ENCODE assay signal across 21 cellular contexts in the genomic region with DNA sequence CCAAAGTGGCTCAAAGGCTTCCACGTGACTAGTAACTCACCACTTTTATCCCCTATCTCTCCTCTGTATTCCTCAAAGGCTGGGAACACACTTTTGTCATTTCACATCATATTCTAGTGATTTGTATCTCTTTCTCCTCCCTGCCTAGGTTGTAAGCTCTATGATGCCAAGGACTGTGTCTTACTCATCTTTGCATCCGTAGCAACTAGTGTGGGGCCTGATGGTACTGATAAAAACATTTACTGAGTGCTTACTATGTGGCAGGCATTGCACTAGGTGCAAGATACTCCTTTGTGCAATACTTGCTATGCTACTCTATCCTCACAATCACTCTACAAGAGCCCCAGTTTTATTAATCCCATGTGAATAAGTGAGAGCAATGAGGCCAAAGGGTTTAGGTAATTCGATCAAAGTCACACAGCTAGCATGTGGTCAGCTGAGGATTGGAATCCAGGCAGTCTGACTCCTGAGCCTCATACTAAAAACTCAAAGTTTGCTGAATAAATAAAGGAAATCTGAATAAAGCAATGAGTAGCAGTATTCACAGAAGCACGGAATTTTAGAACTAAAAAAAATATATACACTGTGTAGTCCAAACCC.
DNase-seq lines count a peak whose midpoint lies in the region; ATAC-seq and TF ChIP-seq lines count a peak whose summit lies in the region.
"Had no signal": no experiment of that assay in that cellular context is flagged by ENCODE, and none has a peak within 500 bp of the region (broad histone marks: within the 10 kb centered on the region; RNA-seq: fewer than 3 reads in every experiment).

No MANE protein-coding gene starts in this region.

- no peaks in the 10 kb centered on the region for H3K36me3 ChIP-seq in SK-N-SH (replicated peaks in 1 of 2; ENCODE audit: control insufficient read depth in 1 of 2, insufficient read depth in 2 of 2, low read length in 1 of 2)
- H3K36me3 ChIP-seq: BLaER1 treated with 17β-estradiol and CSF1 and Interleukin-3, amounts not matched to agents 10 nM and 100 nM; HAP-1; SJCRH30 had no signal

- no peaks in the 10 kb centered on the region for H3K27me3 ChIP-seq in SK-N-SH (ENCODE audit: insufficient read depth)
- H3K27me3 ChIP-seq: BLaER1 treated with 17β-estradiol and CSF1 and Interleukin-3, amounts not matched to agents 10 nM and 100 nM; SJCRH30 had no signal

- CTCF ChIA-PET in SK-N-SH (lab: Yijun Ruan, JAX): interaction anchor here (0.5 kb wide), 1 partner anchor 1384 kb away, joined by 3 read pairs; no protein-coding TSS in a partner anchor

- peaks cover 55% of the 10 kb centered on the region for H3K4me1 Mint-ChIP-seq in activated T-helper 17 cell treated with anti-CD3 and anti-CD28 coated beads, Interleukin-2, amount 50 U/mL, for 72 hours

- H3K4me3 ChIP-seq in SK-N-SH (ENCODE audit: low read depth in 2 of 2, low read length in 1 of 2): no peak overlapping the region
- H3K4me3 ChIP-seq: BLaER1 treated with 17β-estradiol and CSF1 and Interleukin-3, amounts not matched to agents 10 nM and 100 nM; HAP-1; K562; SJCRH30 had no signal

- no peak overlapping the region for H3K9ac ChIP-seq in SK-N-SH
- H3K9ac ChIP-seq: BLaER1 treated with 17β-estradiol and CSF1 and Interleukin-3, amounts not matched to agents 10 nM and 100 nM had no signal

- no peak for TF ChIP-seq EP300 in SK-N-SH (IDR thresholded peaks at IDR 0.05; ENCODE audit: borderline replicate concordance in 1 of 2, low read depth in 1 of 2, low read length in 1 of 2)

- no peak overlapping the region for H2AFZ ChIP-seq in SK-N-SH (ENCODE audit: low read depth)

- H3K27ac ChIP-seq in SK-N-SH (ENCODE audit: low read depth in 2 of 2, low read length in 1 of 2): no peak overlapping the region
- H3K27ac ChIP-seq: 22Rv1; BLaER1 treated with 17β-estradiol and CSF1 and Interleukin-3, amounts not matched to agents 10 nM and 100 nM; SJCRH30 had no signal

- H3K9me3 Mint-ChIP-seq in activated T-helper 17 cell treated with anti-CD3 and anti-CD28 coated beads, Interleukin-2, amount 50 U/mL, for 72 hours: no peaks in the 10 kb centered on the region
- H3K9me3 Mint-ChIP-seq: CD8-positive, alpha-beta memory T cell had no signal

- no peaks in the 10 kb centered on the region for H3K9me3 ChIP-seq in SK-N-SH
- H3K9me3 ChIP-seq: BLaER1 treated with 17β-estradiol and CSF1 and Interleukin-3, amounts not matched to agents 10 nM and 100 nM; HAP-1; SJCRH30 had no signal

- ATAC-seq in SK-N-SH treated with all-trans-retinoic acid at 6 μM for 48 hours (peak; percentile 47; the same call in 2 of the 3 replicates), HG02981 (IDR thresholded peaks at IDR 0.05; ENCODE audit: unreplicated experiment) (no peak)
- peak; percentile 60 for ATAC-seq in activated T-helper 17 cell treated with anti-CD3 and anti-CD28 coated beads, Interleukin-2, amount 50 U/mL, for 72 hours (replicated peaks)
- ATAC-seq: HepG2, K562 had no signal

- peak overlapping the region; percentile 37 for H3K27ac Mint-ChIP-seq in activated T-helper 17 cell treated with anti-CD3 and anti-CD28 coated beads, Interleukin-2, amount 50 U/mL, for 72 hours

- H3K27me3 Mint-ChIP-seq in activated T-helper 17 cell treated with anti-CD3 and anti-CD28 coated beads, Interleukin-2, amount 50 U/mL, for 72 hours: no peaks in the 10 kb centered on the region
- H3K27me3 Mint-ChIP-seq: CD8-positive, alpha-beta memory T cell had no signal

- WGBS in SK-N-SH (ENCODE audit: low lambda C conversion rate): 46% methylated on average over 4 of the region's 4 CpGs

- no peak overlapping the region for H3K4me2 ChIP-seq in SK-N-SH
- H3K4me2 ChIP-seq: BLaER1 treated with 17β-estradiol and CSF1 and Interleukin-3, amounts not matched to agents 10 nM and 100 nM had no signal

- H4K20me1 ChIP-seq in SK-N-SH (ENCODE audit: insufficient read depth): no peaks in the 10 kb centered on the region
- H4K20me1 ChIP-seq: BLaER1 treated with 17β-estradiol and CSF1 and Interleukin-3, amounts not matched to agents 10 nM and 100 nM had no signal

- no peaks in the 10 kb centered on the region for H3K4me1 ChIP-seq in SK-N-SH (ENCODE audit: control insufficient read depth in 1 of 2, insufficient read depth in 2 of 2, low read depth in 1 of 2, low read length in 1 of 2)
- H3K4me1 ChIP-seq: BLaER1 treated with 17β-estradiol and CSF1 and Interleukin-3, amounts not matched to agents 10 nM and 100 nM; HAP-1 had no signal

- POLR2A ChIA-PET in SK-N-SH (lab: Yijun Ruan, JAX): no interaction called here

- no peak for TF ChIP-seq CTCF in SK-N-SH (IDR thresholded peaks at IDR 0.05)

- DNase-seq in SK-N-SH (no peak), myocyte (ENCODE audit: low read depth) (peak; percentile 32), nucleus accumbens (lab: John Stamatoyannopoulos, UW) (no peak), NCI-H226 (no peak)
- no peak for DNase-seq in activated CD4-positive, CD25-positive, alpha-beta regulatory T cell treated with anti-CD3 and anti-CD28 coated beads, Interleukin-2, amount 50 U/mL, for 72 hours
- DNase-seq: ACHN; CD8-positive, alpha-beta memory T cell; NCI-H1092; NCI-H1436; NCI-H1930; NCI-H510A treated with DMSO at 0.1 percent for 48 hours; NCI-H774 had no signal

- no peaks in the 10 kb centered on the region for H3K9me2 ChIP-seq in SK-N-SH

- no peaks in the 10 kb centered on the region for H3K36me3 Mint-ChIP-seq in activated T-helper 17 cell treated with anti-CD3 and anti-CD28 coated beads, Interleukin-2, amount 50 U/mL, for 72 hours (ENCODE audit: low read depth)

- H3K79me2 ChIP-seq in SK-N-SH (ENCODE audit: insufficient read depth): no peaks in the 10 kb centered on the region

- no peak for TF ChIP-seq RAD21 in SK-N-SH (IDR thresholded peaks at IDR 0.05; ENCODE audit: low read length)

- peak overlapping the region; percentile 92 for H3K4me3 Mint-ChIP-seq in activated T-helper 17 cell treated with anti-CD3 and anti-CD28 coated beads, Interleukin-2, amount 50 U/mL, for 72 hours
- H3K4me3 Mint-ChIP-seq: CD8-positive, alpha-beta memory T cell had no signal

- no peaks in the 10 kb centered on the region for H3F3A ChIP-seq in SK-N-SH (replicated peaks; ENCODE audit: insufficient read depth)

TF ChIP-seq in SK-N-SH treated with all-trans-retinoic acid at 6 μM for 48 hours, 23 proteins besides CTCF, POLR2A, EP300 and RAD21 (continues in another document):
- no peak for TF ChIP-seq ZFP3 (CRISPR knock-in tag; IDR thresholded peaks at IDR 0.05)
- no peak for TF ChIP-seq ZNF8 (CRISPR knock-in tag; IDR thresholded peaks at IDR 0.05)
- no peak for TF ChIP-seq GLIS3 (CRISPR knock-in tag; IDR thresholded peaks at IDR 0.05)
- no peak for TF ChIP-seq ZNF565 (CRISPR knock-in tag; conservative IDR thresholded peaks at IDR 0.05; ENCODE audit: low read depth)
- TF ChIP-seq, protein P1, sequence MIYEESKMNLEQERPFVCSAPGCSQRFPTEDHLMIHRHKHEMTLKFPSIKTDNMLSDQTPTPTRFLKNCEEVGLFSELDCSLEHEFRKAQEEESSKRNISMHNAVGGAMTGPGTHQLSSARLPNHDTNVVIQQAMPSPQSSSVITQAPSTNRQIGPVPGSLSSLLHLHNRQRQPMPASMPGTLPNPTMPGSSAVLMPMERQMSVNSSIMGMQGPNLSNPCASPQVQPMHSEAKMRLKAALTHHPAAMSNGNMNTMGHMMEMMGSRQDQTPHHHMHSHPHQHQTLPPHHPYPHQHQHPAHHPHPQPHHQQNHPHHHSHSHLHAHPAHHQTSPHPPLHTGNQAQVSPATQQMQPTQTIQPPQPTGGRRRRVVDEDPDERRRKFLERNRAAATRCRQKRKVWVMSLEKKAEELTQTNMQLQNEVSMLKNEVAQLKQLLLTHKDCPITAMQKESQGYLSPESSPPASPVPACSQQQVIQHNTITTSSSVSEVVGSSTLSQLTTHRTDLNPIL (CRISPR knock-in tag; IDR thresholded peaks at IDR 0.05; ENCODE audit: low read depth): no peak

TF ChIP-seq in SK-N-SH, 30 proteins besides CTCF, POLR2A, EP300 and RAD21:
- TF ChIP-seq SIN3A (IDR thresholded peaks at IDR 0.05; ENCODE audit: borderline replicate concordance, low read depth, low read length) (no peak), GATA2 (CRISPR knock-in tag; IDR thresholded peaks at IDR 0.05) (no peak), NRF1 (IDR thresholded peaks at IDR 0.05; ENCODE audit: low read depth, low read length) (no peak), RCOR1 (IDR thresholded peaks at IDR 0.05; ENCODE audit: low read length) (no peak), FOXJ3 (CRISPR knock-in tag; IDR thresholded peaks at IDR 0.05) (no peak), CHD2 (IDR thresholded peaks at IDR 0.05; ENCODE audit: low read length, partially characterized antibody) (no peak), YY1 (IDR thresholded peaks at IDR 0.05; ENCODE audit: low read depth) (no peak), NFIC (IDR thresholded peaks at IDR 0.05; ENCODE audit: borderline replicate concordance) (no peak), EZH2phosphoT487 (IDR thresholded peaks at IDR 0.05; ENCODE audit: borderline replicate concordance, low read depth) (no peak), FOXM1 (IDR thresholded peaks at IDR 0.05; ENCODE audit: low read depth) (no peak), JUND (IDR thresholded peaks at IDR 0.05) (no peak)
- TF ChIP-seq, protein P2, sequence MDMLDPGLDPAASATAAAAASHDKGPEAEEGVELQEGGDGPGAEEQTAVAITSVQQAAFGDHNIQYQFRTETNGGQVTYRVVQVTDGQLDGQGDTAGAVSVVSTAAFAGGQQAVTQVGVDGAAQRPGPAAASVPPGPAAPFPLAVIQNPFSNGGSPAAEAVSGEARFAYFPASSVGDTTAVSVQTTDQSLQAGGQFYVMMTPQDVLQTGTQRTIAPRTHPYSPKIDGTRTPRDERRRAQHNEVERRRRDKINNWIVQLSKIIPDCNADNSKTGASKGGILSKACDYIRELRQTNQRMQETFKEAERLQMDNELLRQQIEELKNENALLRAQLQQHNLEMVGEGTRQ (IDR thresholded peaks at IDR 0.05; ENCODE audit: borderline replicate concordance, low read depth, low read length): no peak
- TF ChIP-seq, protein P3, sequence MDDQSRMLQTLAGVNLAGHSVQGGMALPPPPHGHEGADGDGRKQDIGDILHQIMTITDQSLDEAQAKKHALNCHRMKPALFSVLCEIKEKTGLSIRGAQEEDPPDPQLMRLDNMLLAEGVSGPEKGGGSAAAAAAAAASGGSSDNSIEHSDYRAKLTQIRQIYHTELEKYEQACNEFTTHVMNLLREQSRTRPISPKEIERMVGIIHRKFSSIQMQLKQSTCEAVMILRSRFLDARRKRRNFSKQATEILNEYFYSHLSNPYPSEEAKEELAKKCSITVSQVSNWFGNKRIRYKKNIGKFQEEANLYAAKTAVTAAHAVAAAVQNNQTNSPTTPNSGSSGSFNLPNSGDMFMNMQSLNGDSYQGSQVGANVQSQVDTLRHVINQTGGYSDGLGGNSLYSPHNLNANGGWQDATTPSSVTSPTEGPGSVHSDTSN (IDR thresholded peaks at IDR 0.05): no peak
- TF ChIP-seq, protein P4, sequence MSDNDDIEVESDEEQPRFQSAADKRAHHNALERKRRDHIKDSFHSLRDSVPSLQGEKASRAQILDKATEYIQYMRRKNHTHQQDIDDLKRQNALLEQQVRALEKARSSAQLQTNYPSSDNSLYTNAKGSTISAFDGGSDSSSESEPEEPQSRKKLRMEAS (IDR thresholded peaks at IDR 0.05; ENCODE audit: low read depth): no peak
